ENCODE assay signal across 6 cellular contexts in genomic region chr2:217786560-217786959, GRCh38.
DNase-seq lines count a peak whose midpoint lies in the region; ATAC-seq, FAIRE-seq and TF ChIP-seq lines count a peak whose summit lies in the region.
"Not testable (repeated sequence)": the region's sequence is repeated elsewhere in the genome, so short reads cannot be mapped to it uniquely, and the experiment has no call there.

No MANE protein-coding gene starts in this region.

- peaks cover 21% of the 10 kb centered on the region for H4K20me1 ChIP-seq in astrocyte (ENCODE audit: insufficient read depth, low read length)

- H3K36me3 Mint-ChIP-seq in T-helper 17 cell (ENCODE audit: low read depth); activated CD4-positive, alpha-beta T cell treated with anti-CD3 and anti-CD28 coated beads, Interleukin-2, amount 10 ng/mL, durations not matched to agents 24 days and 14 days (ENCODE audit: low read depth): not testable (repeated sequence)
- H3K36me3 Mint-ChIP-seq in astrocyte (ENCODE audit: low read depth, unreplicated experiment) (peaks cover 31% of the 10 kb centered on the region), chondrocyte (ENCODE audit: low read depth) (peaks cover 23% of the 10 kb centered on the region)

- not testable (repeated sequence) for H2AK5ac ChIP-seq in mesendoderm (ENCODE audit: low read length)

- not testable (repeated sequence) for H3K4me3 Mint-ChIP-seq in T-helper 17 cell; activated CD4-positive, alpha-beta T cell treated with anti-CD3 and anti-CD28 coated beads, Interleukin-2, amount 10 ng/mL, durations not matched to agents 24 days and 14 days; chondrocyte (ENCODE audit: unreplicated experiment)
- H3K4me3 Mint-ChIP-seq in astrocyte (ENCODE audit: unreplicated experiment), result peak overlapping the region; percentile 1

- H3K4me2 ChIP-seq in astrocyte (ENCODE audit: low read length); mesendoderm (ENCODE audit: low read length): not testable (repeated sequence)

- H2AFZ ChIP-seq in astrocyte (ENCODE audit: low read depth, low read length), result not testable (repeated sequence)

- H2BK120ac ChIP-seq in mesendoderm (ENCODE audit: low read depth, low read length), result not testable (repeated sequence)

- ATAC-seq in T-helper 17 cell, result not testable (repeated sequence)

- peaks cover 23% of the 10 kb centered on the region for H3K4me1 Mint-ChIP-seq in T-helper 17 cell
- H3K4me1 Mint-ChIP-seq in activated CD4-positive, alpha-beta T cell treated with anti-CD3 and anti-CD28 coated beads, Interleukin-2, amount 10 ng/mL, durations not matched to agents 24 days and 14 days, result peaks cover 29% of the 10 kb centered on the region
- H3K4me1 Mint-ChIP-seq in astrocyte (ENCODE audit: low read depth, unreplicated experiment), result peaks cover 22% of the 10 kb centered on the region
- H3K4me1 Mint-ChIP-seq in chondrocyte (ENCODE audit: low read depth), result peaks cover 17% of the 10 kb centered on the region

- DNase-seq in T-helper 17 cell; astrocyte (ENCODE audit: low read depth); chondrocyte (ENCODE audit: low spot score); sigmoid colon: not testable (repeated sequence)
- peak; percentile 51 for DNase-seq in activated CD4-positive, alpha-beta T cell treated with anti-CD3 and anti-CD28 coated beads, Interleukin-2, amount 10 ng/mL, durations not matched to agents 24 days and 14 days
- DNase-seq in mesendoderm, result peak; percentile 35

- intact Hi-C loops in activated CD4-positive, alpha-beta T cell treated with anti-CD3 and anti-CD28 coated beads, Interleukin-2, amount 10 ng/mL, durations not matched to agents 24 days and 14 days (cut with micrococcal nuclease), result not testable (repeated sequence)
- intact Hi-C loops in sigmoid colon (cut with DNase I), result loop anchor here (2.0 kb wide), 1 partner anchor 248 kb away; no protein-coding TSS in a partner anchor

- H4K5ac ChIP-seq in mesendoderm (ENCODE audit: low read length), result not testable (repeated sequence)

- H3K4me1 ChIP-seq in astrocyte (ENCODE audit: insufficient read depth, low read length) (peaks cover 18% of the 10 kb centered on the region), sigmoid colon (peaks cover 0 to 24% (median 9%) of the 10 kb centered on the region in 4 donors)
- H3K4me1 ChIP-seq in mesendoderm (ENCODE audit: control insufficient read depth, low read depth, low read length), result not testable (repeated sequence)

- H3K27ac ChIP-seq in astrocyte (ENCODE audit: low read depth, low read length); mesendoderm (ENCODE audit: low read depth, low read length): not testable (repeated sequence)
- peak overlapping the region in 3 of 4 donors; percentile 49 to 71 (median 66) for H3K27ac ChIP-seq in sigmoid colon

- H2BK15ac ChIP-seq in mesendoderm (replicated peaks; ENCODE audit: low read depth), result not testable (repeated sequence)

- H3K79me2 ChIP-seq in astrocyte (ENCODE audit: insufficient read depth, low read length); mesendoderm (ENCODE audit: control insufficient read depth, insufficient read depth, low read length): not testable (repeated sequence)

- not testable (repeated sequence) for H3K79me1 ChIP-seq in mesendoderm (ENCODE audit: low read length)

- H3K23ac ChIP-seq in mesendoderm (ENCODE audit: low read length), result not testable (repeated sequence)

- not testable (repeated sequence) for H3K9ac ChIP-seq in astrocyte (ENCODE audit: low read length); mesendoderm (ENCODE audit: low read length)

- not testable (repeated sequence) for TF ChIP-seq POLR2A in sigmoid colon (IDR thresholded peaks at IDR 0.05)

- not testable (repeated sequence) for H4K8ac ChIP-seq in mesendoderm (ENCODE audit: low read depth, low read length)

- H3K4me3 ChIP-seq in astrocyte (ENCODE audit: insufficient read depth, low read depth, low read length); mesendoderm (ENCODE audit: low read length); sigmoid colon: not testable (repeated sequence)

- H3K18ac ChIP-seq in mesendoderm (ENCODE audit: low read length), result not testable (repeated sequence)

- WGBS in mesendoderm (ENCODE audit: extremely low coverage, insufficient coverage, low lambda C conversion rate), result no CpG with 5 or more reads among the region's 5 CpGs
- WGBS in sigmoid colon, 2 donors, result 86 to 97% methylated on average over 5 of the region's 5 CpGs

- TF ChIP-seq CTCF in astrocyte (IDR thresholded peaks at IDR 0.05; ENCODE audit: insufficient read depth, low read depth, low read length); chondrocyte (IDR thresholded peaks at IDR 0.05); sigmoid colon (IDR thresholded peaks at IDR 0.05): not testable (repeated sequence)

- H3K36me3 ChIP-seq in astrocyte (ENCODE audit: insufficient read depth, low read length); mesendoderm (ENCODE audit: control insufficient read depth, insufficient read depth, low read length): not testable (repeated sequence)
- H3K36me3 ChIP-seq in sigmoid colon, result peaks cover 0 to 44% (median 26%) of the 10 kb centered on the region in 4 donors

- not testable (repeated sequence) for H3K4ac ChIP-seq in mesendoderm (ENCODE audit: low read depth, low read length)

- not testable (repeated sequence) for FAIRE-seq in astrocyte (lab: Jason Lieb, UNC)

- H3K27me3 ChIP-seq in astrocyte (ENCODE audit: insufficient read depth, low read length); mesendoderm (ENCODE audit: insufficient read depth, low read length, poor library complexity); sigmoid colon: not testable (repeated sequence)

- H3K9me3 Mint-ChIP-seq in activated CD4-positive, alpha-beta T cell treated with anti-CD3 and anti-CD28 coated beads, Interleukin-2, amount 10 ng/mL, durations not matched to agents 24 days and 14 days; astrocyte (ENCODE audit: unreplicated experiment); chondrocyte (ENCODE audit: low read depth): not testable (repeated sequence)

- H2BK5ac ChIP-seq in mesendoderm (ENCODE audit: low read length), result not testable (repeated sequence)

- H3K56ac ChIP-seq in mesendoderm (ENCODE audit: low read length), result not testable (repeated sequence)

- TF ChIP-seq EP300 in sigmoid colon (IDR thresholded peaks at IDR 0.05), result not testable (repeated sequence)

- H3K27ac Mint-ChIP-seq in T-helper 17 cell (peak overlapping the region; percentile 57), chondrocyte (ENCODE audit: unreplicated experiment) (peak overlapping the region; percentile 62)
- H3K27ac Mint-ChIP-seq in activated CD4-positive, alpha-beta T cell treated with anti-CD3 and anti-CD28 coated beads, Interleukin-2, amount 10 ng/mL, durations not matched to agents 24 days and 14 days; astrocyte (ENCODE audit: unreplicated experiment): not testable (repeated sequence)

- not testable (repeated sequence) for H3K9me3 ChIP-seq in T-helper 17 cell (ENCODE audit: control insufficient read depth, low read length, poor library complexity, severe bottlenecking); astrocyte (ENCODE audit: insufficient read depth, low read depth, low read length); sigmoid colon

- H3K27me3 Mint-ChIP-seq in T-helper 17 cell; activated CD4-positive, alpha-beta T cell treated with anti-CD3 and anti-CD28 coated beads, Interleukin-2, amount 10 ng/mL, durations not matched to agents 24 days and 14 days; astrocyte (ENCODE audit: low read depth, unreplicated experiment); chondrocyte (ENCODE audit: low read depth): not testable (repeated sequence)
